23 cellular contexts compared by ENCODE assay signal in genomic region chr7:77481615-77482014, GRCh38. TPM values are rescaled to one million over a fixed set of nuclear protein-coding genes. Genes with fewer than 3 reads are reported as not detected.
A peak's percentile ranks its signal among the peaks of the same experiment; 100 is the strongest.
DNase-seq lines count a peak whose midpoint lies in the region; ATAC-seq, FAIRE-seq and TF ChIP-seq lines count a peak whose summit lies in the region.
"Had no signal": no experiment of that assay in that cellular context is flagged by ENCODE, and none has a peak within 500 bp of the region (broad histone marks: within the 10 kb centered on the region; RNA-seq: fewer than 3 reads in every experiment).

No MANE protein-coding gene starts in this region.

- H3K4me1 Mint-ChIP-seq in CD4-positive, alpha-beta T cell (ENCODE audit: low read depth), result peaks cover 9% of the 10 kb centered on the region
- no peaks in the 10 kb centered on the region for H3K4me1 Mint-ChIP-seq in natural killer cell treated with Interleukin-12 subunit alpha and Interleukin-12 subunit beta and Interleukin-15 and Interleukin-18, amount 100 ng/mL, for 72 hours (ENCODE audit: low read depth in 2 of 2)

- intact Hi-C loops in CD4-positive, alpha-beta T cell (cut with DNase I, micrococcal nuclease), result no loop called here
- intact Hi-C loops in pancreas (cut with DNase I), result no loop called here

- no peaks in the 10 kb centered on the region for H3K79me2 ChIP-seq in hepatocyte

- H3K27ac ChIP-seq in CD4-positive, alpha-beta T cell (ENCODE audit: low read depth, low read length), result no peak overlapping the region
- H3K27ac ChIP-seq in RWPE2 (ENCODE audit: poor library complexity, severe bottlenecking) (no peak overlapping the region), hepatocyte (peak overlapping the region; percentile 62), pancreas (peak overlapping the region; percentile 45 to 64 (median 62))
- H3K27ac ChIP-seq: BLaER1 treated with 17β-estradiol and CSF1 and Interleukin-3, amounts not matched to agents 10 nM and 100 nM; cardiac muscle cell; esophagus muscularis mucosa; tibial nerve had no signal

- CTCF ChIA-PET in CD4-positive, alpha-beta T cell (lab: Charles Lee), result no interaction called here

- H3K27me3 ChIP-seq in CD4-positive, alpha-beta T cell (ENCODE audit: control insufficient read depth, insufficient read depth, low read length), result no peaks in the 10 kb centered on the region
- no peaks in the 10 kb centered on the region for H3K27me3 ChIP-seq in RWPE2 (ENCODE audit: insufficient read depth, poor library complexity, severe bottlenecking)
- H3K27me3 ChIP-seq in hepatocyte, result no peaks in the 10 kb centered on the region
- H3K27me3 ChIP-seq in pancreas, result no peaks in the 10 kb centered on the region
- H3K27me3 ChIP-seq: BLaER1 treated with 17β-estradiol and CSF1 and Interleukin-3, amounts not matched to agents 10 nM and 100 nM; cardiac muscle cell; esophagus muscularis mucosa; tibial nerve had no signal

- ATAC-seq in CD4-positive, alpha-beta T cell (ENCODE audit: poor library complexity), result peak; percentile 32
- ATAC-seq in RWPE2 (ENCODE audit: low read depth) (peak; percentile 42; the same call in 1 of the 3 replicates), pancreas (peak; percentile 56 to 76 (median 76)), GM18909 (IDR thresholded peaks at IDR 0.05; ENCODE audit: poor library complexity, unreplicated experiment) (no peak), GM19328 (IDR thresholded peaks at IDR 0.05; ENCODE audit: unreplicated experiment) (no peak)
- ATAC-seq in natural killer cell treated with Interleukin-12 subunit alpha and Interleukin-12 subunit beta and Interleukin-15 and Interleukin-18, amount 100 ng/mL, for 72 hours, result no peak
- ATAC-seq: HCT116, left ventricle myocardium superior had no signal

- no peak for TF ChIP-seq CTCF in CD4-positive, alpha-beta T cell (IDR thresholded peaks at IDR 0.05)
- no peak for TF ChIP-seq CTCF in RWPE2 (IDR thresholded peaks at IDR 0.05; ENCODE audit: poor library complexity, severe bottlenecking)
- TF ChIP-seq CTCF in hepatocyte (IDR thresholded peaks at IDR 0.05; ENCODE audit: poor library complexity), result no peak
- TF ChIP-seq CTCF in pancreas (IDR thresholded peaks at IDR 0.05), result no peak

- H3K9me2 ChIP-seq in hepatocyte (replicated peaks; ENCODE audit: insufficient read depth), result no peaks in the 10 kb centered on the region

- H3K4me2 ChIP-seq in hepatocyte, result no peak overlapping the region
- H3K4me2 ChIP-seq: BLaER1 treated with 17β-estradiol and CSF1 and Interleukin-3, amounts not matched to agents 10 nM and 100 nM had no signal

- no peaks in the 10 kb centered on the region for H3K36me3 ChIP-seq in RWPE2 (ENCODE audit: low read depth)
- H3K36me3 ChIP-seq in hepatocyte (replicated peaks; ENCODE audit: insufficient read depth, low read depth), result no peaks in the 10 kb centered on the region
- H3K36me3 ChIP-seq in pancreas, result no peaks in the 10 kb centered on the region
- H3K36me3 ChIP-seq: BLaER1 treated with 17β-estradiol and CSF1 and Interleukin-3, amounts not matched to agents 10 nM and 100 nM; cardiac muscle cell; esophagus muscularis mucosa; tibial nerve had no signal

- H3K27ac Mint-ChIP-seq in CD4-positive, alpha-beta T cell, result no peak overlapping the region
- no peak overlapping the region for H3K27ac Mint-ChIP-seq in natural killer cell treated with Interleukin-12 subunit alpha and Interleukin-12 subunit beta and Interleukin-15 and Interleukin-18, amount 100 ng/mL, for 72 hours
- H3K27ac Mint-ChIP-seq: activated CD4-positive, alpha-beta T cell treated with anti-CD3 and anti-CD28 coated beads, Interleukin-2, amount 10 ng/mL, durations not matched to agents 24 days and 14 days had no signal

- no peak overlapping the region for H2AFZ ChIP-seq in hepatocyte

- WGBS in hepatocyte (ENCODE audit: low lambda C conversion rate, missing lambda C conversion rate), result 88% methylated on average over 2 of the region's 2 CpGs
- WGBS in pancreas, 2 donors, result 59 to 65% methylated on average over 2 of the region's 2 CpGs

- no peak overlapping the region for H3K4me3 Mint-ChIP-seq in CD4-positive, alpha-beta T cell
- H3K4me3 Mint-ChIP-seq in natural killer cell treated with Interleukin-12 subunit alpha and Interleukin-12 subunit beta and Interleukin-15 and Interleukin-18, amount 100 ng/mL, for 72 hours, result no peak overlapping the region
- H3K4me3 Mint-ChIP-seq: activated CD4-positive, alpha-beta T cell treated with anti-CD3 and anti-CD28 coated beads, Interleukin-2, amount 10 ng/mL, durations not matched to agents 24 days and 14 days had no signal

- DNase-seq in CD4-positive, alpha-beta T cell, result no peak
- DNase-seq in RWPE2 (ENCODE audit: low spot score), result no peak
- peak; percentile 24 for DNase-seq in hepatocyte (ENCODE audit: low spot score)
- DNase-seq in pancreas, result no peak
- DNase-seq in natural killer cell treated with Interleukin-12 subunit alpha and Interleukin-12 subunit beta and Interleukin-15 and Interleukin-18, amount 100 ng/mL, for 72 hours (ENCODE audit: low spot score), result no peak
- no peak for DNase-seq in midbrain (lab: John Stamatoyannopoulos, UW)
- DNase-seq: activated CD4-positive, alpha-beta T cell treated with anti-CD3 and anti-CD28 coated beads, Interleukin-2, amount 10 ng/mL, durations not matched to agents 24 days and 14 days; activated CD8-positive, alpha-beta memory T cell treated with anti-CD3 and anti-CD28 coated beads, Interleukin-2, amount 50 U/mL, for 4 hours; glutamatergic neuron; KG1; left ventricle myocardium superior; NCI-H2081; NCI-H510A; stimulated activated CD4-positive, alpha-beta T cell treated with anti-CD3 and anti-CD28 coated beads, Interleukin-1b, Interleukin-23, amount 100 ng/mL, for 48 hours; stimulated activated naive CD4-positive, alpha-beta T cell treated with Interleukin-2 at 50 U/mL for 16 hours had no signal

- H3K4me3 ChIP-seq in RWPE2 (ENCODE audit: severe bottlenecking) (no peak overlapping the region), hepatocyte (no peak overlapping the region), pancreas (no peak overlapping the region)
- H3K4me3 ChIP-seq: BLaER1 treated with 17β-estradiol and CSF1 and Interleukin-3, amounts not matched to agents 10 nM and 100 nM; cardiac muscle cell; esophagus muscularis mucosa; tibial nerve had no signal

- no peaks in the 10 kb centered on the region for H3K9me3 ChIP-seq in CD4-positive, alpha-beta T cell (ENCODE audit: control insufficient read depth, low read length)
- H3K9me3 ChIP-seq in RWPE2 (ENCODE audit: severe bottlenecking) (no peaks in the 10 kb centered on the region), hepatocyte (ENCODE audit: low read depth) (no peaks in the 10 kb centered on the region), pancreas (no peaks in the 10 kb centered on the region)
- H3K9me3 ChIP-seq: BLaER1 treated with 17β-estradiol and CSF1 and Interleukin-3, amounts not matched to agents 10 nM and 100 nM; esophagus muscularis mucosa; tibial nerve had no signal

- no peaks in the 10 kb centered on the region for H4K20me1 ChIP-seq in hepatocyte (ENCODE audit: insufficient read depth, poor library complexity, severe bottlenecking)
- H4K20me1 ChIP-seq: BLaER1 treated with 17β-estradiol and CSF1 and Interleukin-3, amounts not matched to agents 10 nM and 100 nM had no signal

- no peaks in the 10 kb centered on the region for H3K9me3 Mint-ChIP-seq in CD4-positive, alpha-beta T cell
- no peaks in the 10 kb centered on the region for H3K9me3 Mint-ChIP-seq in natural killer cell treated with Interleukin-12 subunit alpha and Interleukin-12 subunit beta and Interleukin-15 and Interleukin-18, amount 100 ng/mL, for 72 hours
- H3K9me3 Mint-ChIP-seq: activated CD4-positive, alpha-beta T cell treated with anti-CD3 and anti-CD28 coated beads, Interleukin-2, amount 10 ng/mL, durations not matched to agents 24 days and 14 days had no signal

- H3K4me1 ChIP-seq in RWPE2 (ENCODE audit: insufficient read depth, poor library complexity, severe bottlenecking) (peaks cover 22% of the 10 kb centered on the region), hepatocyte (ENCODE audit: insufficient read depth) (peaks cover 5% of the 10 kb centered on the region), pancreas (peaks cover 0 to 11% (median 7%) of the 10 kb centered on the region in 3 donors)
- H3K4me1 ChIP-seq: BLaER1 treated with 17β-estradiol and CSF1 and Interleukin-3, amounts not matched to agents 10 nM and 100 nM; esophagus muscularis mucosa; tibial nerve had no signal

- no peak for FAIRE-seq in pancreas (lab: Jason Lieb, UNC)
- FAIRE-seq: GM12892 had no signal

- H3K27me3 Mint-ChIP-seq in CD4-positive, alpha-beta T cell, result peaks cover 1% of the 10 kb centered on the region
- no peaks in the 10 kb centered on the region for H3K27me3 Mint-ChIP-seq in natural killer cell treated with Interleukin-12 subunit alpha and Interleukin-12 subunit beta and Interleukin-15 and Interleukin-18, amount 100 ng/mL, for 72 hours

- POLR2A ChIA-PET in CD4-positive, alpha-beta T cell (lab: Charles Lee), result no interaction called here

- no peaks in the 10 kb centered on the region for H3K36me3 Mint-ChIP-seq in CD4-positive, alpha-beta T cell (ENCODE audit: low read depth)
- H3K36me3 Mint-ChIP-seq in natural killer cell treated with Interleukin-12 subunit alpha and Interleukin-12 subunit beta and Interleukin-15 and Interleukin-18, amount 100 ng/mL, for 72 hours, result no peaks in the 10 kb centered on the region

RNA-seq across cellular contexts. Expression of gene PTPN12, which starts 55.5 kb away (rescaled TPM):
- 10 to 100 TPM; 11.7 to 14.8 TPM for total RNA-seq in CD4-positive, alpha-beta T cell
- 50.5 and 55.1 TPM in 2 replicates for total RNA-seq in hepatocyte
- polyA plus RNA-seq in hepatocyte, result 16.4 and 24.2 TPM in 2 replicates
- 10 to 100 TPM; 12.0 to 42.9 (median 18.8) TPM for total RNA-seq in pancreas
- polyA plus RNA-seq in pancreas, result 10 to 100 TPM; 23.0 to 24.3 TPM
- total RNA-seq in natural killer cell treated with Interleukin-12 subunit alpha and Interleukin-12 subunit beta and Interleukin-15 and Interleukin-18, amount 100 ng/mL, for 72 hours, result 10 to 100 TPM; 33.8 to 84.3 TPM

Comparison
In these comparisons a context has a peak if more than half of its experiments do, and no peak if none do; other contexts are left out.
1. ATAC-seq: peak in CD4-positive, alpha-beta T cell (single experiment), RWPE2 (single experiment) and pancreas (4 of 4); none in natural killer cell treated with Interleukin-12 subunit alpha and Interleukin-12 subunit beta and Interleukin-15 and Interleukin-18, amount 100 ng/mL, for 72 hours (0 of 2), GM18909 (single experiment) and GM19328 (single experiment).
2. H3K27ac ChIP-seq: peak in hepatocyte (single experiment) and pancreas (4 of 4); none in CD4-positive, alpha-beta T cell (single experiment) and RWPE2 (single experiment).